In the genomic region with DNA sequence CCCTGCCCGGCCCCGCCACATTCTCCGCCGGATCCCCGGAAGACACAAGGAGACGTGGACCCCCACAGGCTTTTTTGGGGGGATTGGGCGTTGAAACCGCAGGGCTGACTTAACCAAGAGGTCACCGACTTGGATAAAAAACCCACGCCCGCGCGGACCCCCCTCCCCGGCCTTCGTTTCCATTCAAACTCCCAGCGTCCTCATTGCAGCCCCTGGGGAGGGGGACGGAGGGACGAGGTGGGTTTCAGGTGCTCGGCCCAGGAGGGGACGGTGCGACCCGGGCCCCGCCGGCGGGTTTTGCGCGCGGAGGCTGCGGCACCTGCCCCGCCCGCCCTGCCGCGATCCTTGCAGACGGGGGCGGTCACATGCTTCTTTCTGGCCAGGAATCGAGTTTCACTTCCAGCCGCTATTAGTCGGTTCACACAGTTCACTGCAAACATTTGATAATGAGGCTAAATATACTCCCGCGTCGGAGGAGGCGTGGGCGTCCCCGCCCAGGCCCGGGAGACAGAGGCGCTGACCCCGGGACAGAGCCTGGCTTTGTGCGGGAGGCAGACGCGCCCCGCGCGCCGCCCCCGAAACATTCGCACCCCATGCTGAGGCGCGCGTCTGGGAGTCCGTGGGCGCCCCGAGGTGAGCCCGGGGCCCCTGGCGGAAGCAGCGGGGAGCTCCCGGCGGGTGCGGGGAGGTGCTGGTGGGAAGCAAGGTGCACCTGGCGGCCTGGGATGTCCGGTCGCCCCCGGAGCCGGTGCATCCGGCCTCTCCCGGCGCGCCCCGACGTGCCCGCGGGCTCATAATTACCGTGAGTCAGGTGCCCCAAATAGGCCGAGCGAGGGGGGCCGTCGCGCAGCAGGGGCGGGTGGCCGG, we compare ENCODE assay signal across 8 cellular contexts. TPM values are rescaled to one million over a fixed set of nuclear protein-coding genes. Genes with fewer than 3 reads are reported as not detected.
DNase-seq lines count a peak whose midpoint lies in the region; ATAC-seq and TF ChIP-seq lines count a peak whose summit lies in the region.

No MANE protein-coding gene starts in this region.

- H3K9ac ChIP-seq in Karpas-422 (ENCODE audit: low read length), result peak overlapping the region; percentile 45; the same call in 1 of the 2 replicates

- TF ChIP-seq CTCF in prostate gland (IDR thresholded peaks at IDR 0.05), result peak in 2 of 4 experiments; percentile 6 to 24

- no peaks in the 10 kb centered on the region for H3K79me2 ChIP-seq in Karpas-422 (ENCODE audit: low read length)

- DNase-seq in NCI-H146 (lab: John Stamatoyannopoulos, UW), result peak; percentile 64
- DNase-seq in NCI-H146 treated with DMSO at 0.1 percent for 48 hours (lab: John Stamatoyannopoulos, UW; ENCODE audit: unreplicated experiment), result no peak
- DNase-seq in Karpas-422, result peak; percentile 77
- DNase-seq in activated T-helper 1 cell treated with anti-CD3 and anti-CD28 coated beads, Interleukin-12 subunit alpha, Interleukin-12 subunit beta, Interleukin-2, Interleukin-4 antibody, amounts not matched to agents 30 ng/mL and 10 ng/mL and 1 ng/mL, durations not matched to agents 14 hours and 24 hours and 36 hours (ENCODE audit: low spot score), result no peak
- DNase-seq in left cardiac atrium, result peak; percentile 73
- peak; percentile 62 for DNase-seq in prostate gland (ENCODE audit: low spot score)
- no peak for DNase-seq in NCI-H187 treated with DMSO at 0.1 percent for 48 hours (lab: John Stamatoyannopoulos, UW)

- H3K4me1 ChIP-seq in Karpas-422 (ENCODE audit: low read length) (peaks cover 28% of the 10 kb centered on the region), prostate gland (replicated peaks) (peaks cover 14% of the 10 kb centered on the region)

- H3K36me3 Mint-ChIP-seq in activated T-helper 1 cell treated with anti-CD3 and anti-CD28 coated beads, Interleukin-12 subunit alpha, Interleukin-12 subunit beta, Interleukin-2, Interleukin-4 antibody, amounts not matched to agents 30 ng/mL and 10 ng/mL and 1 ng/mL, durations not matched to agents 14 hours and 24 hours and 36 hours (ENCODE audit: low read depth), result no peaks in the 10 kb centered on the region

- H3K4me3 Mint-ChIP-seq in activated T-helper 1 cell treated with anti-CD3 and anti-CD28 coated beads, Interleukin-12 subunit alpha, Interleukin-12 subunit beta, Interleukin-2, Interleukin-4 antibody, amounts not matched to agents 30 ng/mL and 10 ng/mL and 1 ng/mL, durations not matched to agents 14 hours and 24 hours and 36 hours, result peak overlapping the region; percentile 11

- no peak for TF ChIP-seq POLR2A in prostate gland (IDR thresholded peaks at IDR 0.05)

- ATAC-seq in left cardiac atrium, result peak; percentile 39 to 49
- ATAC-seq in GM18870 (IDR thresholded peaks at IDR 0.05; ENCODE audit: unreplicated experiment), result no peak

- H3K27ac ChIP-seq in Karpas-422 (ENCODE audit: low read length), result no peak overlapping the region
- H3K27ac ChIP-seq in prostate gland, result no peak overlapping the region

- H3K4me3 ChIP-seq in Karpas-422 (ENCODE audit: low read length) (peak overlapping the region; percentile 58; the same call in 1 of the 2 replicates), prostate gland (peak overlapping the region; percentile 31 to 44)

- no peaks in the 10 kb centered on the region for H3K9me3 ChIP-seq in Karpas-422 (ENCODE audit: low read length)
- H3K9me3 ChIP-seq in prostate gland, result no peaks in the 10 kb centered on the region

- H3K9me3 Mint-ChIP-seq in activated T-helper 1 cell treated with anti-CD3 and anti-CD28 coated beads, Interleukin-12 subunit alpha, Interleukin-12 subunit beta, Interleukin-2, Interleukin-4 antibody, amounts not matched to agents 30 ng/mL and 10 ng/mL and 1 ng/mL, durations not matched to agents 14 hours and 24 hours and 36 hours, result no peaks in the 10 kb centered on the region

- WGBS in prostate gland, result 1% methylated on average over 73 of the region's 89 CpGs

- H4K20me1 ChIP-seq in Karpas-422 (ENCODE audit: insufficient read depth, low read depth, low read length), result peaks cover 17% of the 10 kb centered on the region; the same call in 1 of the 2 replicates

- H3K27me3 Mint-ChIP-seq in activated T-helper 1 cell treated with anti-CD3 and anti-CD28 coated beads, Interleukin-12 subunit alpha, Interleukin-12 subunit beta, Interleukin-2, Interleukin-4 antibody, amounts not matched to agents 30 ng/mL and 10 ng/mL and 1 ng/mL, durations not matched to agents 14 hours and 24 hours and 36 hours (ENCODE audit: insufficient read depth), result peaks cover 22% of the 10 kb centered on the region

- H3K4me1 Mint-ChIP-seq in activated T-helper 1 cell treated with anti-CD3 and anti-CD28 coated beads, Interleukin-12 subunit alpha, Interleukin-12 subunit beta, Interleukin-2, Interleukin-4 antibody, amounts not matched to agents 30 ng/mL and 10 ng/mL and 1 ng/mL, durations not matched to agents 14 hours and 24 hours and 36 hours (ENCODE audit: low read depth), result no peaks in the 10 kb centered on the region

- peak overlapping the region; percentile 72 for H3K4me2 ChIP-seq in Karpas-422 (ENCODE audit: low read depth, low read length, poor library complexity, severe bottlenecking)

- H3K9me2 ChIP-seq in Karpas-422 (replicated peaks; ENCODE audit: insufficient read depth, low read length), result no peaks in the 10 kb centered on the region

- H3K27me3 ChIP-seq in Karpas-422 (ENCODE audit: low read length) (no peaks in the 10 kb centered on the region), prostate gland (replicated peaks; ENCODE audit: insufficient read depth) (no peaks in the 10 kb centered on the region)

- H3K27ac Mint-ChIP-seq in activated T-helper 1 cell treated with anti-CD3 and anti-CD28 coated beads, Interleukin-12 subunit alpha, Interleukin-12 subunit beta, Interleukin-2, Interleukin-4 antibody, amounts not matched to agents 30 ng/mL and 10 ng/mL and 1 ng/mL, durations not matched to agents 14 hours and 24 hours and 36 hours, result no peak overlapping the region

- H3K36me3 ChIP-seq in Karpas-422 (ENCODE audit: insufficient read depth, low read length), result no peaks in the 10 kb centered on the region
- H3K36me3 ChIP-seq in prostate gland, result no peaks in the 10 kb centered on the region

- intact Hi-C loops in activated T-helper 1 cell treated with anti-CD3 and anti-CD28 coated beads, Interleukin-12 subunit alpha, Interleukin-12 subunit beta, Interleukin-2, Interleukin-4 antibody, amounts not matched to agents 30 ng/mL and 10 ng/mL and 1 ng/mL, durations not matched to agents 14 hours and 24 hours and 36 hours (cut with micrococcal nuclease), result loop anchor here (1.0 to 10.0 kb wide), 5 partner anchors 62 to 720 kb away; a partner anchor contains a TSS
- intact Hi-C loops in left cardiac atrium (cut with DNase I) (loop anchor here in 1 of 2 donors (5.0 kb wide), 2 partner anchors 145 to 210 kb away; no protein-coding TSS in a partner anchor), prostate gland (cut with DNase I) (loop anchor here (5.0 kb wide), 1 partner anchor 250 kb away; no protein-coding TSS in a partner anchor)

- H2AFZ ChIP-seq in Karpas-422 (ENCODE audit: low read length), result no peak overlapping the region

RNA-seq across cellular contexts. Expression of a gene that starts 2.7 kb away (rescaled TPM):
- total RNA-seq in Karpas-422 (2014; rRNA removed; shearing (Covaris generic); ENCODE audit: low replicate concordance), result 0.54 and 0.56 TPM in 2 replicates
- 8.5 and 8.8 TPM in 2 replicates for total RNA-seq in activated T-helper 1 cell treated with anti-CD3 and anti-CD28 coated beads, Interleukin-12 subunit alpha, Interleukin-12 subunit beta, Interleukin-2, Interleukin-4 antibody, amounts not matched to agents 30 ng/mL and 10 ng/mL and 1 ng/mL, durations not matched to agents 14 hours and 24 hours and 36 hours
- total RNA-seq in left cardiac atrium, result 10 to 100 TPM; 27.5 to 33.9 TPM
- total RNA-seq in prostate gland, result 10 to 100 TPM; 40.4 to 75.0 TPM

Comparison
In these comparisons a context has a peak if more than half of its experiments do, and no peak if none do; other contexts are left out.
1. DNase-seq: peak in NCI-H146 (single experiment), Karpas-422 (single experiment), left cardiac atrium (single experiment) and prostate gland (single experiment); none in NCI-H146 treated with DMSO at 0.1 percent for 48 hours (single experiment), activated T-helper 1 cell treated with anti-CD3 and anti-CD28 coated beads, Interleukin-12 subunit alpha, Interleukin-12 subunit beta, Interleukin-2, Interleukin-4 antibody, amounts not matched to agents 30 ng/mL and 10 ng/mL and 1 ng/mL, durations not matched to agents 14 hours and 24 hours and 36 hours (single experiment) and NCI-H187 treated with DMSO at 0.1 percent for 48 hours (single experiment).